ENCODE assay signal across 23 cellular contexts in genomic region chr1:177229781-177230180, GRCh38. TPM values are rescaled to one million over a fixed set of nuclear protein-coding genes. Genes with fewer than 3 reads are reported as not detected.
DNase-seq lines count a peak whose midpoint lies in the region; ATAC-seq and TF ChIP-seq lines count a peak whose summit lies in the region.
"Had no signal": no experiment of that assay in that cellular context is flagged by ENCODE, and none has a peak within 500 bp of the region (broad histone marks: within the 10 kb centered on the region; RNA-seq: fewer than 3 reads in every experiment).

No MANE protein-coding gene starts in this region.

- CTCF ChIA-PET in WTC11 (lab: Charles Lee), result interaction anchor here (1.4 kb wide), 1 partner anchor 48 kb away, joined by 5 read pairs; no protein-coding TSS in a partner anchor

- H3K27ac ChIP-seq in GM23338 (ENCODE audit: low read depth) (no peak overlapping the region), neural cell (ENCODE audit: low read length) (peak overlapping the region; percentile 23)
- H3K27ac ChIP-seq: BLaER1 treated with 17β-estradiol and CSF1 and Interleukin-3, amounts not matched to agents 10 nM and 100 nM; RWPE1; SJSA1 had no signal

- no peak overlapping the region for H3K4me3 ChIP-seq in GM23338
- H3K4me3 ChIP-seq in neural cell (ENCODE audit: low read length), result no peak overlapping the region
- H3K4me3 ChIP-seq: BLaER1 treated with 17β-estradiol and CSF1 and Interleukin-3, amounts not matched to agents 10 nM and 100 nM; GM12878; SJSA1 had no signal

- H3K79me2 ChIP-seq in GM23338 (replicated peaks; ENCODE audit: insufficient read depth) (no peaks in the 10 kb centered on the region), neural cell (replicated peaks; ENCODE audit: insufficient read depth, low read length) (no peaks in the 10 kb centered on the region)

- H3K27me3 Mint-ChIP-seq in GM23338 (ENCODE audit: insufficient read depth, low read depth, poor library complexity), result peaks cover 3% of the 10 kb centered on the region
- no peaks in the 10 kb centered on the region for H3K27me3 Mint-ChIP-seq in WTC11 (ENCODE audit: low read depth)

- H3K9me3 Mint-ChIP-seq in GM23338 (no peaks in the 10 kb centered on the region), WTC11 (no peaks in the 10 kb centered on the region)
- H3K9me3 Mint-ChIP-seq: HFFc6 had no signal

- H3K27ac Mint-ChIP-seq in GM23338, result no peak overlapping the region
- H3K27ac Mint-ChIP-seq in WTC11, result no peak overlapping the region
- H3K27ac Mint-ChIP-seq: CD8-positive, alpha-beta T cell; HFFc6 had no signal

- H3F3A ChIP-seq in GM23338 (replicated peaks; ENCODE audit: low read depth) (no peaks in the 10 kb centered on the region), neural cell (ENCODE audit: insufficient read depth, low read length, poor library complexity, severe bottlenecking) (no peaks in the 10 kb centered on the region)

- H3K4me2 ChIP-seq in GM23338, result no peak overlapping the region
- no peak overlapping the region for H3K4me2 ChIP-seq in neural cell (ENCODE audit: low read length)
- H3K4me2 ChIP-seq: BLaER1 treated with 17β-estradiol and CSF1 and Interleukin-3, amounts not matched to agents 10 nM and 100 nM had no signal

- DNase-seq in GM23338 (ENCODE audit: low spot score) (peak; percentile 17), WTC11 (ENCODE audit: low spot score) (peak; percentile 15), left cardiac atrium (peak; percentile 20), DMS53 treated with DMSO at 0.1 percent for 48 hours (lab: John Stamatoyannopoulos, UW; ENCODE audit: unreplicated experiment) (no peak), activated gamma-delta T cell (lab: John Stamatoyannopoulos, UW) (no peak), SHP77 (lab: John Stamatoyannopoulos, UW) (no peak)
- DNase-seq: Calu3; CD8-positive, alpha-beta T cell; EL; GOT3; HFFc6; KG1; MV-4-11; NCI-H1694 treated with DMSO at 0.1 percent for 48 hours; NCI-H82; PC-3 had no signal

- no peak for TF ChIP-seq EP300 in neural cell (conservative IDR thresholded peaks at IDR 0.05; ENCODE audit: poor library complexity, severe bottlenecking)

- 0 out of 2 replicates have a peak, but pooled peaks cover 2% of the 10 kb centered on the region for H3K9me2 ChIP-seq in GM23338 (ENCODE audit: insufficient read depth)
- no peaks in the 10 kb centered on the region for H3K9me2 ChIP-seq in neural cell (ENCODE audit: insufficient read depth, low read length)

- ATAC-seq in GM23338 (peak; percentile 81), WTC11 (peak; percentile 56), left cardiac atrium (no peak), HG03025 (IDR thresholded peaks at IDR 0.05; ENCODE audit: low FRiP score, unreplicated experiment) (no peak)
- ATAC-seq: CD8-positive, alpha-beta T cell; GM12878; PC-3 had no signal

- no peaks in the 10 kb centered on the region for H3K27me3 ChIP-seq in GM23338 (ENCODE audit: insufficient read depth)
- no peaks in the 10 kb centered on the region for H3K27me3 ChIP-seq in neural cell (ENCODE audit: insufficient read depth, low read depth, low read length)
- H3K27me3 ChIP-seq: BLaER1 treated with 17β-estradiol and CSF1 and Interleukin-3, amounts not matched to agents 10 nM and 100 nM; SJSA1 had no signal

- POLR2A ChIA-PET in WTC11 (lab: Charles Lee), result no interaction called here

- no peak for TF ChIP-seq RAD21 in neural cell (conservative IDR thresholded peaks at IDR 0.05)

- no peaks in the 10 kb centered on the region for H3K36me3 ChIP-seq in GM23338 (ENCODE audit: insufficient read depth)
- no peaks in the 10 kb centered on the region for H3K36me3 ChIP-seq in neural cell (ENCODE audit: insufficient read depth, low read length)
- H3K36me3 ChIP-seq: BLaER1 treated with 17β-estradiol and CSF1 and Interleukin-3, amounts not matched to agents 10 nM and 100 nM; SJSA1 had no signal

- H2AFZ ChIP-seq in GM23338 (no peak overlapping the region), neural cell (ENCODE audit: low read depth, low read length) (no peak overlapping the region)

- H3K4me1 Mint-ChIP-seq in GM23338, result peaks cover 4% of the 10 kb centered on the region; the same call in 1 of the 3 replicates
- H3K4me1 Mint-ChIP-seq in WTC11, result peaks cover 4% of the 10 kb centered on the region; the same call in 1 of the 2 replicates

- H4K20me1 ChIP-seq in GM23338 (replicated peaks; ENCODE audit: insufficient read depth) (no peaks in the 10 kb centered on the region), neural cell (ENCODE audit: insufficient read depth) (no peaks in the 10 kb centered on the region)
- H4K20me1 ChIP-seq: BLaER1 treated with 17β-estradiol and CSF1 and Interleukin-3, amounts not matched to agents 10 nM and 100 nM had no signal

- no peak overlapping the region for H3K9ac ChIP-seq in neural cell (ENCODE audit: low read length)
- H3K9ac ChIP-seq: BLaER1 treated with 17β-estradiol and CSF1 and Interleukin-3, amounts not matched to agents 10 nM and 100 nM had no signal

- H3K9me3 ChIP-seq in neural cell (ENCODE audit: low read length), result no peaks in the 10 kb centered on the region
- H3K9me3 ChIP-seq: BLaER1 treated with 17β-estradiol and CSF1 and Interleukin-3, amounts not matched to agents 10 nM and 100 nM; SJSA1 had no signal

- intact Hi-C loops in left cardiac atrium (cut with DNase I), result no loop called here

- TF ChIP-seq CTCF in GM23338 (conservative IDR thresholded peaks at IDR 0.05; ENCODE audit: low read depth in 2 of 2) (0 out of 4 replicates have a peak, but pooled peaks of 1 of the 2 experiments have one; percentile 19), WTC11 (IDR thresholded peaks at IDR 0.05) (no peak), neural cell (IDR thresholded peaks at IDR 0.05; ENCODE audit: poor library complexity, severe bottlenecking) (no peak)

- H3K4me1 ChIP-seq in GM23338 (ENCODE audit: insufficient read depth), result no peaks in the 10 kb centered on the region
- H3K4me1 ChIP-seq: SJSA1 had no signal

- H3K4me3 Mint-ChIP-seq in GM23338 (no peak overlapping the region), WTC11 (no peak overlapping the region)
- H3K4me3 Mint-ChIP-seq: CD8-positive, alpha-beta T cell; HFFc6 had no signal

- no peaks in the 10 kb centered on the region for H3K36me3 Mint-ChIP-seq in GM23338 (ENCODE audit: low read depth)
- H3K36me3 Mint-ChIP-seq in WTC11, result no peaks in the 10 kb centered on the region
- H3K36me3 Mint-ChIP-seq: CD8-positive, alpha-beta T cell had no signal

TF ChIP-seq in GM23338, 12 proteins besides CTCF, POLR2A, EP300 and RAD21 (continues in another document):
- TF ChIP-seq NANOG (IDR thresholded peaks at IDR 0.05; ENCODE audit: borderline replicate concordance) (no peak), EZH2 (IDR thresholded peaks at IDR 0.05; ENCODE audit: low read depth, unreplicated experiment) (no peak), STAT1 (IDR thresholded peaks at IDR 0.05; ENCODE audit: unreplicated experiment) (no peak), ZNF114 (CRISPR knock-in tag; IDR thresholded peaks at IDR 0.05) (no peak)

TF ChIP-seq in WTC11, 78 proteins besides CTCF, POLR2A, EP300 and RAD21 (continues in another document):
- no peak for TF ChIP-seq RORB (CRISPR knock-in tag; IDR thresholded peaks at IDR 0.05)
- no peak for TF ChIP-seq USF1 (CRISPR knock-in tag; IDR thresholded peaks at IDR 0.05)
- TF ChIP-seq HMGXB4 (CRISPR knock-in tag; IDR thresholded peaks at IDR 0.05), result no peak

TF ChIP-seq in neural cell, 6 proteins besides CTCF, POLR2A, EP300 and RAD21:
- TF ChIP-seq REST (IDR thresholded peaks at IDR 0.05; ENCODE audit: borderline replicate concordance) (no peak), POLR2AphosphoS5 (IDR thresholded peaks at IDR 0.05) (no peak), TAF1 (IDR thresholded peaks at IDR 0.05; ENCODE audit: low read depth) (no peak), MXI1 (conservative IDR thresholded peaks at IDR 0.05; ENCODE audit: poor library complexity, severe bottlenecking) (no peak), SMC3 (conservative IDR thresholded peaks at IDR 0.05; ENCODE audit: poor library complexity) (no peak), EZH2 (IDR thresholded peaks at IDR 0.05; ENCODE audit: borderline replicate concordance, insufficient read depth, low read length, poor library complexity, severe bottlenecking) (no peak)

RNA-seq across cellular contexts. Expression of gene BRINP2, which starts 59.0 kb away (rescaled TPM):
- total RNA-seq in GM23338 (2014; rRNA removed; shearing (Covaris generic)), result 0.16 and 0.52 TPM in 2 replicates
- polyA plus RNA-seq in GM23338 (2016; fragmentation: Nextera tagmentation; extraction: Ambion mirVana), result 0.10 and 0.30 TPM in 2 replicates
- 0.24 to 0.41 TPM (median 0.34 TPM) in 3 replicates for total RNA-seq in WTC11 (2021)
- total RNA-seq in left cardiac atrium, result 1 to 10 TPM in 1 of 2 donors, under 1 TPM in 1; 0.24 to 1.4 TPM
- 12.9 and 17.2 TPM in 2 replicates for polyA plus RNA-seq in neural cell
- polyA minus RNA-seq in neural cell, result 16.1 and 16.4 TPM in 2 replicates
- total RNA-seq: Calu3; CD8-positive, alpha-beta T cell; GM12878; HFFc6; HT-29; SJSA1 had no signal

Comparison
In these comparisons a context has a peak if more than half of its experiments do, and no peak if none do; other contexts are left out.
1. ATAC-seq: peak in GM23338 (single experiment) and WTC11 (single experiment); none in left cardiac atrium (0 of 2) and HG03025 (single experiment).
2. DNase-seq: peak in GM23338 (single experiment), WTC11 (single experiment) and left cardiac atrium (single experiment); none in DMS53 treated with DMSO at 0.1 percent for 48 hours (single experiment), activated gamma-delta T cell (single experiment) and SHP77 (0 of 2).